ENCODE assay signal across 34 cellular contexts in the genomic region with DNA sequence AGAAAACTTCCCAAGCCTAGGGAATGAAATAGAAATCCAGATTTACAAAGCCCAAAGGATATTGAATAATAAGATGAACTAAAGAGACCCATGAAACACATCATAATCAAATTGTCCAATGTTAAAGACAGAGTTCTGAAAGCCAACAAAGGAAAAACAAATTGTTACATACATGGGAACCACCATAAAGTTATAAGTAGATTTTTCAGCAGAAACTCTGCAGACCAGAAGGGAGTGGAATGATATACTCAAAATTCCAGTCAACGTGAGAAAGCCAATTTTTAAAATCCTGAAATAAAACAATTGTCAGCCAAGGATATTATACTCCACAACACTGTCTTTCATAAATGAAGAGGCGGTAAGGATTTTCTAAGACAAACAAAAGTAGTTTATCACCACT.
"Had no signal": no experiment of that assay in that cellular context is flagged by ENCODE, and none has a peak within 500 bp of the region (broad histone marks: within the 10 kb centered on the region; RNA-seq: fewer than 3 reads in every experiment).

No MANE protein-coding gene starts in this region.

- H3K36me3 ChIP-seq: MG63 had no signal

- H3K27me3 ChIP-seq: MG63 had no signal

- DNase-seq: Karpas-422, Kasumi-1, MG63, MM.1S, MV-4-11, NCI-H1048, NCI-H1092, NCI-H1092 treated with DMSO at 0.1 percent for 48 hours, NCI-H1105, NCI-H1105 treated with DMSO at 0.1 percent for 48 hours, NCI-H1417, NCI-H1417 treated with DMSO at 0.1 percent for 48 hours, NCI-H1436, NCI-H1436 treated with DMSO at 0.1 percent for 48 hours, NCI-H146, NCI-H1694, NCI-H1694 treated with DMSO at 0.1 percent for 48 hours, NCI-H187, NCI-H187 treated with DMSO at 0.1 percent for 48 hours, NCI-H1930, NCI-H2029, NCI-H2029 treated with DMSO at 0.1 percent for 48 hours, NCI-H2081, NCI-H2081 treated with DMSO at 0.1 percent for 48 hours, NCI-H2107, NCI-H2171, NCI-H2171 treated with DMSO at 0.1 percent for 48 hours, NCI-H2227 treated with DMSO at 0.1 percent for 48 hours, NCI-H226, NCI-H345, NCI-H446, NCI-H446 treated with DMSO at 0.1 percent for 48 hours, NCI-H510A, NCI-H510A treated with DMSO at 0.1 percent for 48 hours had no signal

- H3K4me3 ChIP-seq: MG63 had no signal
